In the genomic region with DNA sequence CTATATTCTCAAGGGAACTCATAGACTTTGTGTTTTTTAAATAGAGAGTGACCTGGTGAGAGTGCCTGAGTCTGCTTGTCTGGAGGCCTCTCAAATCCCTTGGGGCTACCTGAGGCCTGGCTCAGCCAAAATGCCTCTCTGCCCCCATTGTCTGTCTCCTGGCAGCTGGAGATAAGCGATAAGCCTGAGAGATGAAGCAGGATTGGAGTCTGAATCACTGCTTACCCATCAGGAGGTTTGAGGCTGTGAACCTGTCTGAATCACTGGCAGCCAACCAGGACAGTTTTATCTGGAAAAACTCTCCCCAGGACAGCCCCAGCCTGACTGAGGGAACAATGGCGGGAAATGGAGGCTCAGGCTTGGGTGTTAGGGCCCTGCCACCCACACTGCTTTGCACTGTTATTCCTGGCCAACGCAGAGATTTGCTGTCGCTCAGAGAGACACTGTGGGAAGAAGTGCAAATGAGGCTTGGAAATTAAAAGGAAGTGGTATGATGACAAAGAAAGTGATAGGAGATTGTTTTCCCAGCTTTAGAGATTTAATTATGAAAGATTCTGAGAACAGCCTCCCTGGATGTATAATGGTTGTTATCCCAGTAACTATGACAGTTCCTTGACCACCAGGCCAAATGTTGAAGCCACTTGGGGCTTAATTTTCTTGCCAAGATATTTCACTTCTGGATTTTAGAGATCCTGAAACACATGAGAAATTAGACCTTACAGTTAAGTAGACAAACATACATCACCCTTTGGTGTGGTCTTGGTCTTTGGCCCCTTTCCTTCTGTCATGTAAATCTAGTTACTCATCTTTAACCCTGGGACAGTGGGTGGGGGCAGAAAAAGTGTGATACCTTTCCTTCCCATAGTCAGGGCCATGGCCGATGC, we compare ENCODE assay signal across 8 cellular contexts.
DNase-seq lines count a peak whose midpoint lies in the region; ATAC-seq, FAIRE-seq and TF ChIP-seq lines count a peak whose summit lies in the region.

No MANE protein-coding gene starts in this region.

- H3K4me3 Mint-ChIP-seq in neural crest cell: no peak overlapping the region
- H3K4me3 Mint-ChIP-seq in activated T-helper 1 cell treated with anti-CD3 and anti-CD28 coated beads, Interleukin-12 subunit alpha, Interleukin-12 subunit beta, Interleukin-2, Interleukin-4 antibody, amounts not matched to agents 30 ng/mL and 10 ng/mL and 1 ng/mL, durations not matched to agents 14 hours and 24 hours and 36 hours: no peak overlapping the region

- peak overlapping the region; percentile 40 for H3K27ac Mint-ChIP-seq in neural crest cell (ENCODE audit: unreplicated experiment)
- no peak overlapping the region for H3K27ac Mint-ChIP-seq in activated T-helper 1 cell treated with anti-CD3 and anti-CD28 coated beads, Interleukin-12 subunit alpha, Interleukin-12 subunit beta, Interleukin-2, Interleukin-4 antibody, amounts not matched to agents 30 ng/mL and 10 ng/mL and 1 ng/mL, durations not matched to agents 14 hours and 24 hours and 36 hours

- DNase-seq in MV-4-11 (lab: John Stamatoyannopoulos, UW) (peak; percentile 15), choroid plexus epithelial cell (ENCODE audit: low read depth) (peak; percentile 25), neural crest cell (ENCODE audit: low read depth, low spot score) (no peak), NCI-H2081 (lab: John Stamatoyannopoulos, UW) (no peak), GM19239 (ENCODE audit: insufficient read length, low spot score) (no peak)
- DNase-seq in activated T-helper 1 cell treated with anti-CD3 and anti-CD28 coated beads, Interleukin-12 subunit alpha, Interleukin-12 subunit beta, Interleukin-2, Interleukin-4 antibody, amounts not matched to agents 30 ng/mL and 10 ng/mL and 1 ng/mL, durations not matched to agents 14 hours and 24 hours and 36 hours (ENCODE audit: low spot score): no peak

- no peak overlapping the region for H3K4me3 ChIP-seq in choroid plexus epithelial cell (ENCODE audit: low read depth, low read length)

- TF ChIP-seq CTCF in choroid plexus epithelial cell (conservative IDR thresholded peaks at IDR 0.05; ENCODE audit: low read depth, low read length) (no peak), neural crest cell (conservative IDR thresholded peaks at IDR 0.05) (no peak)

- intact Hi-C loops in activated T-helper 1 cell treated with anti-CD3 and anti-CD28 coated beads, Interleukin-12 subunit alpha, Interleukin-12 subunit beta, Interleukin-2, Interleukin-4 antibody, amounts not matched to agents 30 ng/mL and 10 ng/mL and 1 ng/mL, durations not matched to agents 14 hours and 24 hours and 36 hours (cut with micrococcal nuclease): no loop called here

- peak; percentile 63 for ATAC-seq in GM18861 (IDR thresholded peaks at IDR 0.05; ENCODE audit: unreplicated experiment)
- ATAC-seq in HG02588 (IDR thresholded peaks at IDR 0.05; ENCODE audit: unreplicated experiment): no peak

- no peaks in the 10 kb centered on the region for H3K27me3 Mint-ChIP-seq in neural crest cell (ENCODE audit: low read depth)
- no peaks in the 10 kb centered on the region for H3K27me3 Mint-ChIP-seq in activated T-helper 1 cell treated with anti-CD3 and anti-CD28 coated beads, Interleukin-12 subunit alpha, Interleukin-12 subunit beta, Interleukin-2, Interleukin-4 antibody, amounts not matched to agents 30 ng/mL and 10 ng/mL and 1 ng/mL, durations not matched to agents 14 hours and 24 hours and 36 hours (ENCODE audit: insufficient read depth)

- peaks cover 4% of the 10 kb centered on the region for H3K36me3 Mint-ChIP-seq in neural crest cell (ENCODE audit: low read depth)
- H3K36me3 Mint-ChIP-seq in activated T-helper 1 cell treated with anti-CD3 and anti-CD28 coated beads, Interleukin-12 subunit alpha, Interleukin-12 subunit beta, Interleukin-2, Interleukin-4 antibody, amounts not matched to agents 30 ng/mL and 10 ng/mL and 1 ng/mL, durations not matched to agents 14 hours and 24 hours and 36 hours (ENCODE audit: low read depth): no peaks in the 10 kb centered on the region

- no peak for FAIRE-seq in GM19239 (lab: Jason Lieb, UNC)

- H3K4me1 Mint-ChIP-seq in neural crest cell: peaks cover 52% of the 10 kb centered on the region
- H3K4me1 Mint-ChIP-seq in activated T-helper 1 cell treated with anti-CD3 and anti-CD28 coated beads, Interleukin-12 subunit alpha, Interleukin-12 subunit beta, Interleukin-2, Interleukin-4 antibody, amounts not matched to agents 30 ng/mL and 10 ng/mL and 1 ng/mL, durations not matched to agents 14 hours and 24 hours and 36 hours (ENCODE audit: low read depth): peaks cover 8% of the 10 kb centered on the region

- peaks cover 4% of the 10 kb centered on the region for H3K9me3 Mint-ChIP-seq in neural crest cell
- no peaks in the 10 kb centered on the region for H3K9me3 Mint-ChIP-seq in activated T-helper 1 cell treated with anti-CD3 and anti-CD28 coated beads, Interleukin-12 subunit alpha, Interleukin-12 subunit beta, Interleukin-2, Interleukin-4 antibody, amounts not matched to agents 30 ng/mL and 10 ng/mL and 1 ng/mL, durations not matched to agents 14 hours and 24 hours and 36 hours

Comparison
In these comparisons a context has a peak if more than half of its experiments do, and no peak if none do; other contexts are left out.
1. DNase-seq: peak in MV-4-11 (single experiment) and choroid plexus epithelial cell (single experiment); none in neural crest cell (single experiment), NCI-H2081 (0 of 2), activated T-helper 1 cell treated with anti-CD3 and anti-CD28 coated beads, Interleukin-12 subunit alpha, Interleukin-12 subunit beta, Interleukin-2, Interleukin-4 antibody, amounts not matched to agents 30 ng/mL and 10 ng/mL and 1 ng/mL, durations not matched to agents 14 hours and 24 hours and 36 hours (single experiment) and GM19239 (single experiment).